Comparison of ENCODE assay signal across 11 cellular contexts in genomic region chr18:8507361-8507760, GRCh38.
A peak's percentile ranks its signal among the peaks of the same experiment; 100 is the strongest.
DNase-seq lines count a peak whose midpoint lies in the region; ATAC-seq, FAIRE-seq and TF ChIP-seq lines count a peak whose summit lies in the region.
"Had no signal": no experiment of that assay in that cellular context is flagged by ENCODE, and none has a peak within 500 bp of the region (broad histone marks: within the 10 kb centered on the region; RNA-seq: fewer than 3 reads in every experiment).

No MANE protein-coding gene starts in this region.

- H3K4me3 Mint-ChIP-seq in Calu3 (ENCODE audit: low read depth, unreplicated experiment) = no peak overlapping the region
- no peak overlapping the region for H3K4me3 Mint-ChIP-seq in activated naive CD8-positive, alpha-beta T cell treated with anti-CD3 and anti-CD28 coated beads, Interleukin-2, amount 50 U/mL, for 24 hours

- H3F3A ChIP-seq in GM23248 (ENCODE audit: insufficient read depth) = peaks cover 11% of the 10 kb centered on the region; the same call in 1 of the 2 replicates
- no peaks in the 10 kb centered on the region for H3F3A ChIP-seq in SU-DHL-6 (ENCODE audit: insufficient read depth)

- H3K79me2 ChIP-seq in GM23248 (ENCODE audit: insufficient read depth) (no peaks in the 10 kb centered on the region), SU-DHL-6 (ENCODE audit: insufficient read depth, low read length) (no peaks in the 10 kb centered on the region)

- intact Hi-C loops in Calu3 (cut with micrococcal nuclease; ENCODE audit: unreplicated experiment) = no loop called here
- intact Hi-C loops in left lung (cut with DNase I) = no loop called here
- intact Hi-C loops in colonic mucosa (cut with DNase I) = no loop called here

- H4K20me1 ChIP-seq in GM23248 (ENCODE audit: insufficient read depth) = no peaks in the 10 kb centered on the region
- no peaks in the 10 kb centered on the region for H4K20me1 ChIP-seq in SU-DHL-6 (ENCODE audit: low read depth, low read length)

- H3K36me3 ChIP-seq in GM23248 (ENCODE audit: low read depth) (no peaks in the 10 kb centered on the region), SU-DHL-6 (ENCODE audit: low read length) (no peaks in the 10 kb centered on the region), left lung (no peaks in the 10 kb centered on the region), colonic mucosa (no peaks in the 10 kb centered on the region)

- WGBS in GM23248 (ENCODE audit: low coverage in 1 of 2, low lambda C conversion rate in 2 of 2, missing lambda C conversion rate in 2 of 2), 2 experiments = 8% methylated on average over 5 of the region's 5 CpGs

- no peaks in the 10 kb centered on the region for H3K36me3 Mint-ChIP-seq in Calu3 (ENCODE audit: insufficient read depth, unreplicated experiment)
- H3K36me3 Mint-ChIP-seq in activated naive CD8-positive, alpha-beta T cell treated with anti-CD3 and anti-CD28 coated beads, Interleukin-2, amount 50 U/mL, for 24 hours (ENCODE audit: low read depth) = no peaks in the 10 kb centered on the region

- H3K4me1 Mint-ChIP-seq in Calu3 (ENCODE audit: low read depth, unreplicated experiment) = no peaks in the 10 kb centered on the region
- no peaks in the 10 kb centered on the region for H3K4me1 Mint-ChIP-seq in activated naive CD8-positive, alpha-beta T cell treated with anti-CD3 and anti-CD28 coated beads, Interleukin-2, amount 50 U/mL, for 24 hours

- BruUV-seq in Calu3 (replicated peaks; lab: Mats Ljungman, UMichigan) = no TSS peak

- H3K27ac Mint-ChIP-seq in Calu3 (ENCODE audit: unreplicated experiment) = no peak overlapping the region
- no peak overlapping the region for H3K27ac Mint-ChIP-seq in activated naive CD8-positive, alpha-beta T cell treated with anti-CD3 and anti-CD28 coated beads, Interleukin-2, amount 50 U/mL, for 24 hours

- in situ Hi-C loops in GM23248 (cut with MboI) = no loop called here

- no peaks in the 10 kb centered on the region for H3K9me3 Mint-ChIP-seq in Calu3 (ENCODE audit: low read depth, unreplicated experiment)
- H3K9me3 Mint-ChIP-seq in activated naive CD8-positive, alpha-beta T cell treated with anti-CD3 and anti-CD28 coated beads, Interleukin-2, amount 50 U/mL, for 24 hours = no peaks in the 10 kb centered on the region

- FAIRE-seq in HTR-8/SVneo (lab: Jason Lieb, UNC) = no peak
- FAIRE-seq: TTC549 had no signal

- H3K4me3 ChIP-seq in GM23248 (no peak overlapping the region), SU-DHL-6 (ENCODE audit: insufficient read depth, low read length, poor library complexity, severe bottlenecking) (no peak overlapping the region), left lung (no peak overlapping the region), colonic mucosa (no peak overlapping the region)

- H3K27me3 ChIP-seq in GM23248 (replicated peaks; ENCODE audit: insufficient read depth) (peaks cover 25% of the 10 kb centered on the region), SU-DHL-6 (ENCODE audit: low read length) (no peaks in the 10 kb centered on the region; the same call in 1 of the 2 replicates), left lung (no peaks in the 10 kb centered on the region), colonic mucosa (no peaks in the 10 kb centered on the region)

- H3K4me2 ChIP-seq in GM23248 (ENCODE audit: unreplicated experiment) (no peak overlapping the region), SU-DHL-6 (ENCODE audit: low read depth, low read length, poor library complexity, severe bottlenecking) (no peak overlapping the region)

- H3K9me3 ChIP-seq in GM23248 (ENCODE audit: low read depth) (no peaks in the 10 kb centered on the region), SU-DHL-6 (ENCODE audit: insufficient read depth, low read length) (no peaks in the 10 kb centered on the region), left lung (no peaks in the 10 kb centered on the region), colonic mucosa (no peaks in the 10 kb centered on the region)

- no peaks in the 10 kb centered on the region for H3K9me2 ChIP-seq in GM23248 (ENCODE audit: insufficient read depth)
- H3K9me2 ChIP-seq in SU-DHL-6 (replicated peaks; ENCODE audit: insufficient read depth, low read length) = no peaks in the 10 kb centered on the region

- TF ChIP-seq CTCF in Calu3 (IDR thresholded peaks at IDR 0.05; ENCODE audit: unreplicated experiment) (no peak), SU-DHL-6 (IDR thresholded peaks at IDR 0.05; ENCODE audit: insufficient read depth, low read length, poor library complexity, severe bottlenecking) (peak; percentile 14), left lung (IDR thresholded peaks at IDR 0.05) (no peak), colonic mucosa (IDR thresholded peaks at IDR 0.05) (no peak)

- DNase-seq in Calu3 (peak; percentile 16), GM23248 (peak; percentile 36), iPS-NIHi11 (ENCODE audit: low spot score) (peak; percentile 39), left lung (no peak), HTR-8/SVneo (ENCODE audit: insufficient read length, low spot score) (no peak), colonic mucosa (no peak)
- DNase-seq in activated naive CD8-positive, alpha-beta T cell treated with anti-CD3 and anti-CD28 coated beads, Interleukin-2, amount 50 U/mL, for 24 hours = no peak
- DNase-seq: activated effector memory CD4-positive, alpha-beta T cell treated with Interleukin-2 at 50 U/mL for 16 hours; NK-92 treated with Interleukin-12 subunit alpha and Interleukin-12 subunit beta, amount 100 ng/mL, for 24 hours had no signal

- H3K27me3 Mint-ChIP-seq in Calu3 (ENCODE audit: unreplicated experiment) = peaks cover 88% of the 10 kb centered on the region
- peaks cover 5% of the 10 kb centered on the region for H3K27me3 Mint-ChIP-seq in activated naive CD8-positive, alpha-beta T cell treated with anti-CD3 and anti-CD28 coated beads, Interleukin-2, amount 50 U/mL, for 24 hours

- CTCF ChIA-PET in Calu3 (lab: Charles Lee) = no interaction called here

- H2AFZ ChIP-seq in GM23248 = no peak overlapping the region
- no peak overlapping the region for H2AFZ ChIP-seq in SU-DHL-6 (ENCODE audit: low read depth, low read length, severe bottlenecking)

- H3K9ac ChIP-seq in GM23248 (no peak overlapping the region), SU-DHL-6 (ENCODE audit: low read length) (no peak overlapping the region), colonic mucosa (ENCODE audit: low read depth in 2 of 2, low read length in 2 of 2) (no peak overlapping the region)

- H3K4me1 ChIP-seq in GM23248 (ENCODE audit: insufficient read depth) = no peaks in the 10 kb centered on the region
- no peaks in the 10 kb centered on the region for H3K4me1 ChIP-seq in left lung
- H3K4me1 ChIP-seq in colonic mucosa = no peaks in the 10 kb centered on the region

- H3K27ac ChIP-seq in GM23248 (no peak overlapping the region), SU-DHL-6 (ENCODE audit: low read depth, low read length) (no peak overlapping the region), left lung (no peak overlapping the region), colonic mucosa (no peak overlapping the region)

- no peak for ATAC-seq in left lung
- no peak for ATAC-seq in activated naive CD8-positive, alpha-beta T cell treated with anti-CD3 and anti-CD28 coated beads, Interleukin-2, amount 50 U/mL, for 24 hours

Comparison
In these comparisons a context has a peak if more than half of its experiments do, and no peak if none do; other contexts are left out.
1. DNase-seq: peak in Calu3 (single experiment), GM23248 (single experiment) and iPS-NIHi11 (single experiment); none in left lung (0 of 2), activated naive CD8-positive, alpha-beta T cell treated with anti-CD3 and anti-CD28 coated beads, Interleukin-2, amount 50 U/mL, for 24 hours (single experiment), HTR-8/SVneo (single experiment) and colonic mucosa (single experiment).